ENCODE assay signal across 35 cellular contexts in the genomic region with DNA sequence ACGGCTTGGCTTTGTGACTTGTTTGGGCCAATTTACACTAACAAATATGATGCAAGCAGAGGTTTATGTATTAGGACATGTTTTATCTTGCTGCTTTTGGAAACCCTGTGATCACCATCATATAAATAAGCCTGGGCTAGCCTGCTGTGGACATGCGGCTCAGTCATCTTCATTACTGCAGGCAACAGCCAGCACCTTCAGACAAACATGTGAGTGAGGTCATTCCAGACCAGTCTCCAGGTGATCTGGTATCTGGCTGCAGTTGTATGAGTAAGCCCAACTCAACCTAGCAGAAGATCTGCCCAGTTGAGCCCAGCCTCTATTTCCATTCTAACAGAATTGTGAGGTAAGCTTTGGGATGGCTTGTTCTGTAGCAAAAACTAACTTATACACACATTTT.
"Had no signal": no experiment of that assay in that cellular context is flagged by ENCODE, and none has a peak within 500 bp of the region (broad histone marks: within the 10 kb centered on the region; RNA-seq: fewer than 3 reads in every experiment).

No MANE protein-coding gene starts in this region.

- ATAC-seq: activated T-cell treated with anti-CD3 and anti-CD28 coated beads, Interleukin-2, amount 50 U/mL, for 72 hours; activated T-helper 17 cell treated with anti-CD3 and anti-CD28 coated beads, Interleukin-2, amount 50 U/mL, for 72 hours had no signal

- H3K4me3 ChIP-seq: MG63, PC-9, SJCRH30, SK-N-MC had no signal

- H3K27ac ChIP-seq: PC-9, SJCRH30, SK-N-MC, WERI-Rb-1 had no signal

- DNase-seq: activated CD4-positive, alpha-beta memory T cell treated with anti-CD3 and anti-CD28 coated beads, Interleukin-2, amount 10 ng/mL, durations not matched to agents 7 days and 5 days; activated CD4-positive, alpha-beta T cell treated with anti-CD3 and anti-CD28 coated beads for 1 hour; activated CD4-positive, alpha-beta T cell treated with anti-CD3 and anti-CD28 coated beads for 48 hours; activated CD4-positive, CD25-positive, alpha-beta regulatory T cell; activated CD8-positive, alpha-beta memory T cell treated with anti-CD3 and anti-CD28 coated beads for 24 hours; activated effector memory CD4-positive, alpha-beta T cell treated with anti-CD3 and anti-CD28 coated beads, Interleukin-2, amount 50 U/mL, for 16 hours; activated naive CD4-positive, alpha-beta T cell; activated naive CD4-positive, alpha-beta T cell treated with anti-CD3 and anti-CD28 coated beads, Interleukin-2, amount 50 U/mL, for 16 hours; activated naive CD8-positive, alpha-beta T cell treated with anti-CD3 and anti-CD28 coated beads for 36 hours; activated T-cell treated with anti-CD3 and anti-CD28 coated beads, Interleukin-2, amount 50 U/mL, for 1 hour; activated T-cell treated with anti-CD3 and anti-CD28 coated beads, Interleukin-2, amount 50 U/mL, for 72 hours; amniotic stem cell; aorta; caudate nucleus; KBM-7; MG63; NCI-H1048; NCI-H1105 treated with DMSO at 0.1 percent for 48 hours; NCI-H1436; NCI-H1694; NCI-H1930; NCI-H2081 treated with DMSO at 0.1 percent for 48 hours; NCI-H226; NCI-H446 treated with DMSO at 0.1 percent for 48 hours; NCI-H524; NCI-H69; NCI-H82; NK-92 treated with Interleukin-12 subunit alpha and Interleukin-12 subunit beta, amount 100 ng/mL, for 24 hours; PC-9; SHP77; SJCRH30; T1000; WERI-Rb-1 had no signal
